8 cellular contexts compared by ENCODE assay signal in the genomic region with DNA sequence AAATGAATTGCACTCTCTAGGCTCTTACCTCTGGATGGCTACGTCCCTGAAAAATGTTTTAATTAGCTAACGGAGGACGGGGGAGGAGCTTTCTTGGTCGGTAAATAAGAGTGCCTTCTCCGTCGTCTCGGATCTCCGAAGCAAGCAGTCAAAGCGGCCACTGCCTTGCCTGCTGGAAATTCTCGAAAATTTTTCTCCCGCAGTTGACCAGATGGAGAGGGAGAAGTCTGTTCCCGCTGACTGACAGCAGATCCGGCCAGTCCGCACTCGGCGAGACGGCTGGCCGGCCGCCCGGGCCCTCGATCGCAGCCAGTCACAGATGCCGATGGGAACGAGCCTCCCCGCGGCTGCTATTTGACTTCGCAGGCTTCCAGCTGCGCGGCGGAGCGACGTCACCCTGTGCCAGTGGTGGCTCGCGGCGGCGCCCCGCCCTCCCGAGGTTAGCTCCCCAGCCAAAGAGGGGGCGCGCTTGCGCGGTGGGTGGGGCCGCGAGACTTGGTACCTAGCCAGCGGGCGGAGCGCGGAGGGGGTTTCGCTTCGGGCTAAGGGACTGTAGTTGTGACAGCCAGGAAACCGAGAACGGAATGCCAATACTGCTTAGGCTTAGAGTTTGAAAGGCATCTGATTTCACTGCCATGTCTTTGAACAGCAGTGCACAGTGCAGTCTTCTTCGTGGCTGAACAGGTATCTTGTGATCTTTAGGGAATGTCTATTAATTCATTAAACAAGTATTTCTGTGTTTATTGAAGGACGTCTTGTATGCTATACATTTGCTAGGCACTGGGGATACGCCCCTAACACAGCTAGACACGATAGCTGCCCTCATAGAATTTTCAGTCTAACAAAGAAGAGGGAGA. TPM values are rescaled to one million over a fixed set of nuclear protein-coding genes. Genes with fewer than 3 reads are reported as not detected.
DNase-seq lines count a peak whose midpoint lies in the region; ATAC-seq and TF ChIP-seq lines count a peak whose summit lies in the region.

Gene PPM1K, minus strand, starts transcription at position 184 of the 857 bp plus-strand sequence. CDS start 5,978 bp downstream, outside the sequence.

- DNase-seq in CD8-positive, alpha-beta memory T cell, result peak; percentile 99 to 100 (median 99)
- DNase-seq in HS-27A (ENCODE audit: low read depth) (peak; percentile 90), NK-92 (lab: John Stamatoyannopoulos, UW; ENCODE audit: unreplicated experiment) (peak; percentile 81), lower lobe of right lung (peak; percentile 100)
- peak; percentile 96 to 99 for DNase-seq in activated CD8-positive, alpha-beta memory T cell treated with anti-CD3 and anti-CD28 coated beads for 1 hour (ENCODE audit: extremely low read depth in 1 of 2, low read depth in 1 of 2)
- DNase-seq in stimulated activated CD4-positive, alpha-beta T cell treated with anti-CD3 and anti-CD28 coated beads, TNF-alpha, amount 100 ng/mL, for 24 hours (ENCODE audit: low read depth in 3 of 3), result peak; percentile 98

- H3K36me3 ChIP-seq in CD8-positive, alpha-beta memory T cell (ENCODE audit: insufficient read depth, low read length), result no peaks in the 10 kb centered on the region
- no peaks in the 10 kb centered on the region for H3K36me3 ChIP-seq in ectodermal cell (ENCODE audit: control insufficient read depth, insufficient read depth, low read length)
- no peaks in the 10 kb centered on the region for H3K36me3 ChIP-seq in lower lobe of right lung

- 1% methylated on average over 54 to 56 of the region's 56 CpGs for WGBS in ectodermal cell, 2 experiments

- H3K27me3 Mint-ChIP-seq in CD8-positive, alpha-beta memory T cell, result peaks cover 0 to 1% of the 10 kb centered on the region in 2 donors

- POLR2A ChIA-PET in CD8-positive, alpha-beta memory T cell (lab: Charles Lee), result interaction anchor here (0.6 to 3.1 kb wide), 20 partner anchors 9 to 1349 kb away, joined by 3 to 71 read pairs (median 5); partner anchors contain the start of genes HERC3, HERC5, HERC6 and HSD17B11

- no peaks in the 10 kb centered on the region for H3K27me3 ChIP-seq in CD8-positive, alpha-beta memory T cell (ENCODE audit: insufficient read depth, low read length, poor library complexity, severe bottlenecking)
- H3K27me3 ChIP-seq in ectodermal cell (ENCODE audit: control insufficient read depth, insufficient read depth, low read length, poor library complexity, severe bottlenecking) (peaks cover 32% of the 10 kb centered on the region), lower lobe of right lung (ENCODE audit: low read depth) (no peaks in the 10 kb centered on the region)

- peak within 1 kb of the TSS; percentile 97 to 100 (median 99) for H3K27ac Mint-ChIP-seq in CD8-positive, alpha-beta memory T cell

- H3K27ac ChIP-seq in CD8-positive, alpha-beta memory T cell (ENCODE audit: low read depth, low read length), result peak within 1 kb of the TSS; percentile 99
- H3K27ac ChIP-seq in ectodermal cell (ENCODE audit: insufficient read depth, low read depth, low read length, poor library complexity, severe bottlenecking) (peak within 1 kb of the TSS; percentile 86), lower lobe of right lung (peak within 1 kb of the TSS; percentile 98)

- peak within 1 kb of the TSS; percentile 91 for H3K4me3 ChIP-seq in CD8-positive, alpha-beta memory T cell (ENCODE audit: low read length)
- H3K4me3 ChIP-seq in ectodermal cell (ENCODE audit: insufficient read depth, low read depth, low read length) (peak within 1 kb of the TSS; percentile 61), lower lobe of right lung (peak within 1 kb of the TSS; percentile 80)

- H3K4me1 ChIP-seq in CD8-positive, alpha-beta memory T cell (ENCODE audit: insufficient read depth, low read length), result peaks cover 40% of the 10 kb centered on the region
- H3K4me1 ChIP-seq in ectodermal cell (ENCODE audit: control insufficient read depth, insufficient read depth, low read length) (no peaks in the 10 kb centered on the region), lower lobe of right lung (peaks cover 25% of the 10 kb centered on the region)

- peak within 1 kb of the TSS; percentile 90 to 98 (median 94) for H3K4me3 Mint-ChIP-seq in CD8-positive, alpha-beta memory T cell

- ATAC-seq in GM19467 (IDR thresholded peaks at IDR 0.05; ENCODE audit: unreplicated experiment), result peak; percentile 86
- peak; percentile 98 for ATAC-seq in lower lobe of right lung

- intact Hi-C loops in lower lobe of right lung (cut with DNase I), result no loop called here

- CTCF ChIA-PET in CD8-positive, alpha-beta memory T cell (lab: Charles Lee), result interaction anchor here (0.8 to 3.8 kb wide), 15 partner anchors 9 to 1350 kb away, joined by 3 to 24 read pairs (median 7); partner anchors contain the start of genes AFF1, HERC5 and HERC6

- no peaks in the 10 kb centered on the region for H3K9me3 ChIP-seq in CD8-positive, alpha-beta memory T cell (ENCODE audit: low read length)
- H3K9me3 ChIP-seq in ectodermal cell (ENCODE audit: control insufficient read depth, low read length) (no peaks in the 10 kb centered on the region), lower lobe of right lung (no peaks in the 10 kb centered on the region)

- peaks cover 0 to 18% (median 0%) of the 10 kb centered on the region in 3 donors for H3K36me3 Mint-ChIP-seq in CD8-positive, alpha-beta memory T cell

- peaks cover 43 to 49% (median 49%) of the 10 kb centered on the region in 3 donors for H3K4me1 Mint-ChIP-seq in CD8-positive, alpha-beta memory T cell

- TF ChIP-seq CTCF in lower lobe of right lung (IDR thresholded peaks at IDR 0.05), result peak; percentile 28

- no peaks in the 10 kb centered on the region for H3K9me3 Mint-ChIP-seq in CD8-positive, alpha-beta memory T cell

RNA-seq across cellular contexts. Expression of gene PPM1K, which starts in this region (rescaled TPM):
- 10 to 100 TPM; 38.2 to 44.3 TPM for total RNA-seq in CD8-positive, alpha-beta memory T cell
- polyA plus RNA-seq in CD8-positive, alpha-beta memory T cell, result 81.9 TPM
- 3.9 TPM for polyA plus RNA-seq in ectodermal cell (2013, experiment 1 of 4)
- polyA plus RNA-seq in ectodermal cell (2013, experiment 2 of 4), result 3.7 TPM
- 2.8 TPM for polyA plus RNA-seq in ectodermal cell (2013, experiment 3 of 4)
- polyA plus RNA-seq in ectodermal cell (2013, experiment 4 of 4), result 3.4 TPM
- total RNA-seq in lower lobe of right lung, result 36.5 TPM

Comparison
In these comparisons a context has a peak if more than half of its experiments do, and no peak if none do; other contexts are left out.
1. Peak in every context shown above with its lines: DNase-seq, ATAC-seq, H3K4me3 ChIP-seq and H3K27ac ChIP-seq.